In genomic region chr7:48140001-48140681, GRCh38 we compare ENCODE assay signal across 1 cellular context.
TF ChIP-seq lines count a peak whose summit lies in the region.

No MANE protein-coding gene starts in this region.

TF ChIP-seq in HepG2, 621 proteins besides CTCF, POLR2A, EP300 and RAD21 (continued from another document and continues in another):
- TF ChIP-seq, protein P1, sequence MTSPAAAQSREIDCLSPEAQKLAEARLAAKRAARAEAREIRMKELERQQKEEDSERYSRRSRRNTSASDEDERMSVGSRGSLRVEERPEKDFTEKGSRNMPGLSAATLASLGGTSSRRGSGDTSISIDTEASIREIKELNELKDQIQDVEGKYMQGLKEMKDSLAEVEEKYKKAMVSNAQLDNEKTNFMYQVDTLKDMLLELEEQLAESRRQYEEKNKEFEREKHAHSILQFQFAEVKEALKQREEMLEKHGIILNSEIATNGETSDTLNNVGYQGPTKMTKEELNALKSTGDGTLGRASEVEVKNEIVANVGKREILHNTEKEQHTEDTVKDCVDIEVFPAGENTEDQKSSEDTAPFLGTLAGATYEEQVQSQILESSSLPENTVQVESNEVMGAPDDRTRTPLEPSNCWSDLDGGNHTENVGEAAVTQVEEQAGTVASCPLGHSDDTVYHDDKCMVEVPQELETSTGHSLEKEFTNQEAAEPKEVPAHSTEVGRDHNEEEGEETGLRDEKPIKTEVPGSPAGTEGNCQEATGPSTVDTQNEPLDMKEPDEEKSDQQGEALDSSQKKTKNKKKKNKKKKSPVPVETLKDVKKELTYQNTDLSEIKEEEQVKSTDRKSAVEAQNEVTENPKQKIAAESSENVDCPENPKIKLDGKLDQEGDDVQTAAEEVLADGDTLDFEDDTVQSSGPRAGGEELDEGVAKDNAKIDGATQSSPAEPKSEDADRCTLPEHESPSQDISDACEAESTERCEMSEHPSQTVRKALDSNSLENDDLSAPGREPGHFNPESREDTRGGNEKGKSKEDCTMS (CRISPR knock-in tag; conservative IDR thresholded peaks at IDR 0.05) = no peak
- no peak for TF ChIP-seq GTF2F1 (IDR thresholded peaks at IDR 0.05; ENCODE audit: low read length)
- TF ChIP-seq, protein P2, sequence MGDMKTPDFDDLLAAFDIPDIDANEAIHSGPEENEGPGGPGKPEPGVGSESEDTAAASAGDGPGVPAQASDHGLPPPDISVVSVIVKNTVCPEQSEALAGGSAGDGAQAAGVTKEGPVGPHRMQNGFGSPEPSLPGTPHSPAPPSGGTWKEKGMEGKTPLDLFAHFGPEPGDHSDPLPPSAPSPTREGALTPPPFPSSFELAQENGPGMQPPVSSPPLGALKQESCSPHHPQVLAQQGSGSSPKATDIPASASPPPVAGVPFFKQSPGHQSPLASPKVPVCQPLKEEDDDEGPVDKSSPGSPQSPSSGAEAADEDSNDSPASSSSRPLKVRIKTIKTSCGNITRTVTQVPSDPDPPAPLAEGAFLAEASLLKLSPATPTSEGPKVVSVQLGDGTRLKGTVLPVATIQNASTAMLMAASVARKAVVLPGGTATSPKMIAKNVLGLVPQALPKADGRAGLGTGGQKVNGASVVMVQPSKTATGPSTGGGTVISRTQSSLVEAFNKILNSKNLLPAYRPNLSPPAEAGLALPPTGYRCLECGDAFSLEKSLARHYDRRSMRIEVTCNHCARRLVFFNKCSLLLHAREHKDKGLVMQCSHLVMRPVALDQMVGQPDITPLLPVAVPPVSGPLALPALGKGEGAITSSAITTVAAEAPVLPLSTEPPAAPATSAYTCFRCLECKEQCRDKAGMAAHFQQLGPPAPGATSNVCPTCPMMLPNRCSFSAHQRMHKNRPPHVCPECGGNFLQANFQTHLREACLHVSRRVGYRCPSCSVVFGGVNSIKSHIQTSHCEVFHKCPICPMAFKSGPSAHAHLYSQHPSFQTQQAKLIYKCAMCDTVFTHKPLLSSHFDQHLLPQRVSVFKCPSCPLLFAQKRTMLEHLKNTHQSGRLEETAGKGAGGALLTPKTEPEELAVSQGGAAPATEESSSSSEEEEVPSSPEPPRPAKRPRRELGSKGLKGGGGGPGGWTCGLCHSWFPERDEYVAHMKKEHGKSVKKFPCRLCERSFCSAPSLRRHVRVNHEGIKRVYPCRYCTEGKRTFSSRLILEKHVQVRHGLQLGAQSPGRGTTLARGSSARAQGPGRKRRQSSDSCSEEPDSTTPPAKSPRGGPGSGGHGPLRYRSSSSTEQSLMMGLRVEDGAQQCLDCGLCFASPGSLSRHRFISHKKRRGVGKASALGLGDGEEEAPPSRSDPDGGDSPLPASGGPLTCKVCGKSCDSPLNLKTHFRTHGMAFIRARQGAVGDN (CRISPR knock-in tag; IDR thresholded peaks at IDR 0.05) = peak; percentile 53
- no peak for TF ChIP-seq TERF1 (CRISPR knock-in tag; IDR thresholded peaks at IDR 0.05)
- TF ChIP-seq ZNF577 (CRISPR knock-in tag; IDR thresholded peaks at IDR 0.05; ENCODE audit: borderline replicate concordance, low read depth) = no peak
- peak; percentile 50; the same call in 1 of the 2 replicates for TF ChIP-seq HDAC1 (CRISPR knock-in tag; IDR thresholded peaks at IDR 0.05)
- TF ChIP-seq NR2F1 (CRISPR knock-in tag; IDR thresholded peaks at IDR 0.05) = peak; percentile 90 to 97
- TF ChIP-seq NBN (conservative IDR thresholded peaks at IDR 0.05) = no peak
- TF ChIP-seq ZNF567 (CRISPR knock-in tag; IDR thresholded peaks at IDR 0.05; ENCODE audit: borderline replicate concordance) = no peak
- TF ChIP-seq, protein P3, sequence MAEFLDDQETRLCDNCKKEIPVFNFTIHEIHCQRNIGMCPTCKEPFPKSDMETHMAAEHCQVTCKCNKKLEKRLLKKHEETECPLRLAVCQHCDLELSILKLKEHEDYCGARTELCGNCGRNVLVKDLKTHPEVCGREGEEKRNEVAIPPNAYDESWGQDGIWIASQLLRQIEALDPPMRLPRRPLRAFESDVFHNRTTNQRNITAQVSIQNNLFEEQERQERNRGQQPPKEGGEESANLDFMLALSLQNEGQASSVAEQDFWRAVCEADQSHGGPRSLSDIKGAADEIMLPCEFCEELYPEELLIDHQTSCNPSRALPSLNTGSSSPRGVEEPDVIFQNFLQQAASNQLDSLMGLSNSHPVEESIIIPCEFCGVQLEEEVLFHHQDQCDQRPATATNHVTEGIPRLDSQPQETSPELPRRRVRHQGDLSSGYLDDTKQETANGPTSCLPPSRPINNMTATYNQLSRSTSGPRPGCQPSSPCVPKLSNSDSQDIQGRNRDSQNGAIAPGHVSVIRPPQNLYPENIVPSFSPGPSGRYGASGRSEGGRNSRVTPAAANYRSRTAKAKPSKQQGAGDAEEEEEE (CRISPR knock-in tag; IDR thresholded peaks at IDR 0.05; ENCODE audit: borderline replicate concordance) = no peak
- TF ChIP-seq NPAS2 (CRISPR knock-in tag; IDR thresholded peaks at IDR 0.05; ENCODE audit: borderline replicate concordance) = no peak
- no peak for TF ChIP-seq SIN3B (IDR thresholded peaks at IDR 0.05; ENCODE audit: low read length)
- no peak; the same call in 1 of the 2 replicates for TF ChIP-seq ZNF460 (CRISPR knock-in tag; IDR thresholded peaks at IDR 0.05; ENCODE audit: borderline replicate concordance)
- no peak for TF ChIP-seq ZNF326 (CRISPR knock-in tag; IDR thresholded peaks at IDR 0.05; ENCODE audit: borderline replicate concordance)
- TF ChIP-seq DNMT3B (CRISPR knock-in tag; conservative IDR thresholded peaks at IDR 0.05) = no peak
- peak; percentile 96 for TF ChIP-seq FOXK2 (IDR thresholded peaks at IDR 0.05)
- TF ChIP-seq, protein P4, sequence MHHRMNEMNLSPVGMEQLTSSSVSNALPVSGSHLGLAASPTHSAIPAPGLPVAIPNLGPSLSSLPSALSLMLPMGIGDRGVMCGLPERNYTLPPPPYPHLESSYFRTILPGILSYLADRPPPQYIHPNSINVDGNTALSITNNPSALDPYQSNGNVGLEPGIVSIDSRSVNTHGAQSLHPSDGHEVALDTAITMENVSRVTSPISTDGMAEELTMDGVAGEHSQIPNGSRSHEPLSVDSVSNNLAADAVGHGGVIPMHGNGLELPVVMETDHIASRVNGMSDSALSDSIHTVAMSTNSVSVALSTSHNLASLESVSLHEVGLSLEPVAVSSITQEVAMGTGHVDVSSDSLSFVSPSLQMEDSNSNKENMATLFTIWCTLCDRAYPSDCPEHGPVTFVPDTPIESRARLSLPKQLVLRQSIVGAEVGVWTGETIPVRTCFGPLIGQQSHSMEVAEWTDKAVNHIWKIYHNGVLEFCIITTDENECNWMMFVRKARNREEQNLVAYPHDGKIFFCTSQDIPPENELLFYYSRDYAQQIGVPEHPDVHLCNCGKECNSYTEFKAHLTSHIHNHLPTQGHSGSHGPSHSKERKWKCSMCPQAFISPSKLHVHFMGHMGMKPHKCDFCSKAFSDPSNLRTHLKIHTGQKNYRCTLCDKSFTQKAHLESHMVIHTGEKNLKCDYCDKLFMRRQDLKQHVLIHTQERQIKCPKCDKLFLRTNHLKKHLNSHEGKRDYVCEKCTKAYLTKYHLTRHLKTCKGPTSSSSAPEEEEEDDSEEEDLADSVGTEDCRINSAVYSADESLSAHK (CRISPR knock-in tag; IDR thresholded peaks at IDR 0.05; ENCODE audit: borderline replicate concordance) = no peak
- TF ChIP-seq ZFP82 (CRISPR knock-in tag; IDR thresholded peaks at IDR 0.05; ENCODE audit: borderline replicate concordance) = no peak
- TF ChIP-seq, protein P5, sequence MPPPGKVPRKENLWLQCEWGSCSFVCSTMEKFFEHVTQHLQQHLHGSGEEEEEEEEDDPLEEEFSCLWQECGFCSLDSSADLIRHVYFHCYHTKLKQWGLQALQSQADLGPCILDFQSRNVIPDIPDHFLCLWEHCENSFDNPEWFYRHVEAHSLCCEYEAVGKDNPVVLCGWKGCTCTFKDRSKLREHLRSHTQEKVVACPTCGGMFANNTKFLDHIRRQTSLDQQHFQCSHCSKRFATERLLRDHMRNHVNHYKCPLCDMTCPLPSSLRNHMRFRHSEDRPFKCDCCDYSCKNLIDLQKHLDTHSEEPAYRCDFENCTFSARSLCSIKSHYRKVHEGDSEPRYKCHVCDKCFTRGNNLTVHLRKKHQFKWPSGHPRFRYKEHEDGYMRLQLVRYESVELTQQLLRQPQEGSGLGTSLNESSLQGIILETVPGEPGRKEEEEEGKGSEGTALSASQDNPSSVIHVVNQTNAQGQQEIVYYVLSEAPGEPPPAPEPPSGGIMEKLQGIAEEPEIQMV (CRISPR knock-in tag; IDR thresholded peaks at IDR 0.05; ENCODE audit: low read depth) = no peak
- TF ChIP-seq, protein P6, sequence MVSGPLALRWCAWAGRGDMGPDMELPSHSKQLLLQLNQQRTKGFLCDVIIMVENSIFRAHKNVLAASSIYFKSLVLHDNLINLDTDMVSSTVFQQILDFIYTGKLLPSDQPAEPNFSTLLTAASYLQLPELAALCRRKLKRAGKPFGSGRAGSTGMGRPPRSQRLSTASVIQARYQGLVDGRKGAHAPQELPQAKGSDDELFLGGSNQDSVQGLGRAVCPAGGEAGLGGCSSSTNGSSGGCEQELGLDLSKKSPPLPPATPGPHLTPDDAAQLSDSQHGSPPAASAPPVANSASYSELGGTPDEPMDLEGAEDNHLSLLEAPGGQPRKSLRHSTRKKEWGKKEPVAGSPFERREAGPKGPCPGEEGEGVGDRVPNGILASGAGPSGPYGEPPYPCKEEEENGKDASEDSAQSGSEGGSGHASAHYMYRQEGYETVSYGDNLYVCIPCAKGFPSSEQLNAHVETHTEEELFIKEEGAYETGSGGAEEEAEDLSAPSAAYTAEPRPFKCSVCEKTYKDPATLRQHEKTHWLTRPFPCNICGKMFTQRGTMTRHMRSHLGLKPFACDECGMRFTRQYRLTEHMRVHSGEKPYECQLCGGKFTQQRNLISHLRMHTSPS (CRISPR knock-in tag; IDR thresholded peaks at IDR 0.05; ENCODE audit: low read depth) = 0 out of 2 replicates have a peak, but pooled peaks have one; percentile 64
- TF ChIP-seq ZNF83 (CRISPR knock-in tag; IDR thresholded peaks at IDR 0.05; ENCODE audit: borderline replicate concordance) = no peak
- no peak for TF ChIP-seq ZBTB3 (CRISPR knock-in tag; IDR thresholded peaks at IDR 0.05; ENCODE audit: borderline replicate concordance, low read depth)
- no peak for TF ChIP-seq ZBTB2 (CRISPR knock-in tag; IDR thresholded peaks at IDR 0.05; ENCODE audit: low read depth)
- TF ChIP-seq ZNF629 (CRISPR knock-in tag; conservative IDR thresholded peaks at IDR 0.05) = peak; percentile 68
- peak; percentile 88 for TF ChIP-seq MYPOP (CRISPR knock-in tag; IDR thresholded peaks at IDR 0.05)
- TF ChIP-seq ZNF180 (CRISPR knock-in tag; IDR thresholded peaks at IDR 0.05; ENCODE audit: borderline replicate concordance, low read depth) = no peak
- TF ChIP-seq, protein P7, sequence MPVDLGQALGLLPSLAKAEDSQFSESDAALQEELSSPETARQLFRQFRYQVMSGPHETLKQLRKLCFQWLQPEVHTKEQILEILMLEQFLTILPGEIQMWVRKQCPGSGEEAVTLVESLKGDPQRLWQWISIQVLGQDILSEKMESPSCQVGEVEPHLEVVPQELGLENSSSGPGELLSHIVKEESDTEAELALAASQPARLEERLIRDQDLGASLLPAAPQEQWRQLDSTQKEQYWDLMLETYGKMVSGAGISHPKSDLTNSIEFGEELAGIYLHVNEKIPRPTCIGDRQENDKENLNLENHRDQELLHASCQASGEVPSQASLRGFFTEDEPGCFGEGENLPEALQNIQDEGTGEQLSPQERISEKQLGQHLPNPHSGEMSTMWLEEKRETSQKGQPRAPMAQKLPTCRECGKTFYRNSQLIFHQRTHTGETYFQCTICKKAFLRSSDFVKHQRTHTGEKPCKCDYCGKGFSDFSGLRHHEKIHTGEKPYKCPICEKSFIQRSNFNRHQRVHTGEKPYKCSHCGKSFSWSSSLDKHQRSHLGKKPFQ (CRISPR knock-in tag; IDR thresholded peaks at IDR 0.05; ENCODE audit: insufficient replicate concordance) = no peak
- TF ChIP-seq ARNTL (CRISPR knock-in tag; IDR thresholded peaks at IDR 0.05) = 0 out of 2 replicates have a peak, but pooled peaks have one; percentile 23
- TF ChIP-seq GFI1 (CRISPR knock-in tag; IDR thresholded peaks at IDR 0.05; ENCODE audit: borderline replicate concordance) = 0 out of 2 replicates have a peak, but pooled peaks have one; percentile 56
- 0 out of 2 replicates have a peak, but pooled peaks have one; percentile 62 for TF ChIP-seq ZNF724P (CRISPR knock-in tag; IDR thresholded peaks at IDR 0.05; ENCODE audit: borderline replicate concordance)
- no peak for TF ChIP-seq CERS6 (CRISPR knock-in tag; IDR thresholded peaks at IDR 0.05)
- TF ChIP-seq HNF4A (CRISPR knock-in tag; IDR thresholded peaks at IDR 0.05) = peak; percentile 97
- 0 out of 2 replicates have a peak, but pooled peaks have one; percentile 36 for TF ChIP-seq JUND (CRISPR knock-in tag; IDR thresholded peaks at IDR 0.05)
- no peak for TF ChIP-seq NR1H2 (CRISPR knock-in tag; IDR thresholded peaks at IDR 0.05; ENCODE audit: borderline replicate concordance, low read depth)
- TF ChIP-seq ZNF44 (CRISPR knock-in tag; IDR thresholded peaks at IDR 0.05) = no peak
- peak; percentile 67; the same call in 1 of the 2 replicates for TF ChIP-seq ZNF652 (CRISPR knock-in tag; IDR thresholded peaks at IDR 0.05; ENCODE audit: borderline replicate concordance, low read depth)
- TF ChIP-seq KMT2A (CRISPR knock-in tag; IDR thresholded peaks at IDR 0.05) = peak; percentile 45; the same call in 1 of the 2 replicates
- no peak for TF ChIP-seq ZNF891 (CRISPR knock-in tag; IDR thresholded peaks at IDR 0.05)
